Comparison of ENCODE assay signal across 14 cellular contexts in the genomic region with DNA sequence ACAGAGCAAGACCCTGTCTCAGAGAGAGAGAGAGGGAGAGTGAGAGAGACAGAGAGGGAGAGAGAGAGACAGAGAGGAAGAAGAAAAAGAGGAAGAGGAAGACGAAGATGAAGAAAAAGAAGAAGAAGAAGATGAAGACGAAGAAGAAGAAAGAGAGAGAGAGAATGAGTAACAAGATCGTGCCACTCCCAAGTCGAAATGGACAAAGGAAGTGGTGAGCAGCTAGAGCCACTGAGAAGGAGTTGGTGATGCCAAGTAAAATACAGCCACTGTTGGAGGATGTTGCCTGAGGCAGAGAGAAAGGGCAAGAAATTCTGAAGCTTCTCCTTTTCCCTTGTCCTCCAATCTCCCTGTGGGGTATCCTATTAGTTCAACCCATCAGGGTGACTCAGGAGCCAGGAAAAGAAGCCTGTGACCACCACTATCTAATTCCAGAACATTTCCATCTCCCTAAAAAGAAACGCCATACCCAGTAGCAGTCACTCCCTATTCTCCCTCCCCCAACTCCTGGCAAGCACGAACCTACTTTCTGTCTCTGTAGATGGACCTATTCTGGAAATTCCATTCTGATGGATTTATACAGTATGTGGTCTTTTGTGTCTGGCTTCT. TPM values are rescaled to one million over a fixed set of nuclear protein-coding genes. Genes with fewer than 3 reads are reported as not detected.
DNase-seq lines count a peak whose midpoint lies in the region; ATAC-seq and TF ChIP-seq lines count a peak whose summit lies in the region.
"Had no signal": no experiment of that assay in that cellular context is flagged by ENCODE, and none has a peak within 500 bp of the region (broad histone marks: within the 10 kb centered on the region; RNA-seq: fewer than 3 reads in every experiment).

No MANE protein-coding gene starts in this region.

- peaks cover 10% of the 10 kb centered on the region for H3K4me1 Mint-ChIP-seq in MCF 10A (ENCODE audit: insufficient read depth, unreplicated experiment)
- H3K4me1 Mint-ChIP-seq: WTC11 had no signal

- H3K36me3 ChIP-seq in breast epithelium (no peaks in the 10 kb centered on the region), PC-3 (ENCODE audit: low read depth, low read length) (no peaks in the 10 kb centered on the region)
- H3K36me3 ChIP-seq: gastrocnemius medialis had no signal

- H3K27me3 ChIP-seq in breast epithelium (no peaks in the 10 kb centered on the region), PC-3 (ENCODE audit: low read length) (no peaks in the 10 kb centered on the region)
- H3K27me3 ChIP-seq: gastrocnemius medialis had no signal

- H3K9me3 ChIP-seq in breast epithelium: no peaks in the 10 kb centered on the region
- H3K9me3 ChIP-seq in PC-3 (ENCODE audit: low read length): no peaks in the 10 kb centered on the region
- H3K9me3 ChIP-seq: gastrocnemius medialis had no signal

- no peaks in the 10 kb centered on the region for H3K36me3 Mint-ChIP-seq in MCF 10A (ENCODE audit: insufficient read depth, unreplicated experiment)
- H3K36me3 Mint-ChIP-seq: WTC11 had no signal

- no peaks in the 10 kb centered on the region for H3F3A ChIP-seq in PC-3 (ENCODE audit: low read length, unreplicated experiment)

- TF ChIP-seq CTCF in MCF 10A (IDR thresholded peaks at IDR 0.05; ENCODE audit: unreplicated experiment) (no peak), breast epithelium (IDR thresholded peaks at IDR 0.05) (no peak), PC-3 (conservative IDR thresholded peaks at IDR 0.05; ENCODE audit: low read depth, low read length) (no peak)

- H3K9me2 ChIP-seq in PC-3 (replicated peaks; ENCODE audit: low read length): no peaks in the 10 kb centered on the region

- H3K9me3 Mint-ChIP-seq in MCF 10A (ENCODE audit: unreplicated experiment): no peaks in the 10 kb centered on the region
- H3K9me3 Mint-ChIP-seq: WTC11 had no signal

- BruUV-seq in MCF 10A (replicated peaks; lab: Mats Ljungman, UMichigan) (no TSS peak), PC-3 (replicated peaks; lab: Mats Ljungman, UMichigan) (no TSS peak)

- DNase-seq in MCF 10A (ENCODE audit: unreplicated experiment) (peak; percentile 63), breast epithelium (ENCODE audit: low spot score in 2 of 2) (no peak), PC-3 (peak; percentile 40), epidermal melanocyte (ENCODE audit: insufficient read length, low spot score) (peak; percentile 55), NCI-H345 treated with DMSO at 0.1 percent for 48 hours (lab: John Stamatoyannopoulos, UW; ENCODE audit: unreplicated experiment) (no peak), GM19240 (ENCODE audit: insufficient read length, low spot score) (no peak), Kasumi-1 (lab: John Stamatoyannopoulos, UW) (no peak)
- no peak for DNase-seq in activated CD4-positive, alpha-beta T cell treated with anti-CD3 and anti-CD28 coated beads for 1 hour
- DNase-seq: activated naive CD4-positive, alpha-beta T cell; gastrocnemius medialis; NCI-H1105 treated with DMSO at 0.1 percent for 48 hours; retina had no signal

- no peak overlapping the region for H3K9ac ChIP-seq in PC-3 (ENCODE audit: low read length)

- intact Hi-C loops in MCF 10A (cut with micrococcal nuclease): no loop called here
- intact Hi-C loops in breast epithelium (cut with DNase I; ENCODE audit: low total_unique reads): no loop called here
- intact Hi-C loops in PC-3 (cut with micrococcal nuclease): no loop called here

- ATAC-seq in PC-3: peak; percentile 59
- ATAC-seq: gastrocnemius medialis, WTC11 had no signal

- CTCF ChIA-PET in MCF 10A (lab: Yijun Ruan, JAX) (interaction anchor here (1.0 kb wide), 1 partner anchor 30 kb away, joined by 3 read pairs; no protein-coding TSS in a partner anchor), PC-3 (lab: Charles Lee) (no interaction called here)

- H4K20me1 ChIP-seq in PC-3 (ENCODE audit: low read length): no peaks in the 10 kb centered on the region

- no peaks in the 10 kb centered on the region for H3K79me2 ChIP-seq in PC-3 (ENCODE audit: low read length)

- H3K4me1 ChIP-seq in breast epithelium (no peaks in the 10 kb centered on the region), PC-3 (ENCODE audit: insufficient read depth, low read length) (peaks cover 3% of the 10 kb centered on the region; the same call in 1 of the 2 replicates)

- H2AFZ ChIP-seq in PC-3 (ENCODE audit: low read length): peak overlapping the region; percentile 13; the same call in 1 of the 2 replicates

- H3K27ac ChIP-seq in breast epithelium (no peak overlapping the region), PC-3 (ENCODE audit: low read length) (no peak overlapping the region)
- H3K27ac ChIP-seq: gastrocnemius medialis had no signal

- H3K4me3 ChIP-seq in breast epithelium (no peak overlapping the region), PC-3 (ENCODE audit: low read length) (no peak overlapping the region)
- H3K4me3 ChIP-seq: gastrocnemius medialis, lung had no signal

- H3K27me3 Mint-ChIP-seq in MCF 10A (ENCODE audit: insufficient read depth, unreplicated experiment): no peaks in the 10 kb centered on the region

- peak overlapping the region; percentile 18; the same call in 1 of the 2 replicates for H3K4me2 ChIP-seq in PC-3 (ENCODE audit: low read length)

- no peak overlapping the region for H3K4me3 Mint-ChIP-seq in MCF 10A (ENCODE audit: unreplicated experiment)
- H3K4me3 Mint-ChIP-seq: WTC11 had no signal

- POLR2A ChIA-PET in MCF 10A (lab: Yijun Ruan, JAX) (interaction anchor here (0.6 to 3.0 kb wide), 2 partner anchors 13 to 1163 kb away, joined by 3 to 19 read pairs; a partner anchor contains a TSS), PC-3 (lab: Charles Lee; ENCODE audit: unreplicated experiment) (no interaction called here)

- no peak overlapping the region for H3K27ac Mint-ChIP-seq in MCF 10A (ENCODE audit: low read depth, unreplicated experiment)
- H3K27ac Mint-ChIP-seq: WTC11 had no signal

- no peak for TF ChIP-seq POLR2A in breast epithelium (IDR thresholded peaks at IDR 0.05)

RNA-seq across cellular contexts. Expression of a gene that starts 12.6 kb away (rescaled TPM):
- total RNA-seq in MCF 10A (2022): 85.9 and 95.6 TPM in 2 replicates
- 100 to 1,000 TPM; 109 to 169 (median 147) TPM for total RNA-seq in breast epithelium
- total RNA-seq in PC-3 (2014; rRNA removed): 171 and 199 TPM in 2 replicates

RNA-seq across cellular contexts. Expression of a gene that starts 35.2 kb away (rescaled TPM):
- 40.5 and 40.9 TPM in 2 replicates for total RNA-seq in MCF 10A (2022)
- 10 to 100 TPM; 32.4 to 47.3 (median 45.1) TPM for total RNA-seq in breast epithelium
- total RNA-seq in PC-3 (2014; rRNA removed): 73.7 and 88.2 TPM in 2 replicates

Comparison
In these comparisons a context has a peak if more than half of its experiments do, and no peak if none do; other contexts are left out.
1. DNase-seq: peak in MCF 10A (single experiment), PC-3 (single experiment) and epidermal melanocyte (single experiment); none in breast epithelium (0 of 2), activated CD4-positive, alpha-beta T cell treated with anti-CD3 and anti-CD28 coated beads for 1 hour (single experiment), NCI-H345 treated with DMSO at 0.1 percent for 48 hours (single experiment), GM19240 (single experiment) and Kasumi-1 (0 of 2).